Comparison of ENCODE assay signal across 1 cellular context in the genomic region with DNA sequence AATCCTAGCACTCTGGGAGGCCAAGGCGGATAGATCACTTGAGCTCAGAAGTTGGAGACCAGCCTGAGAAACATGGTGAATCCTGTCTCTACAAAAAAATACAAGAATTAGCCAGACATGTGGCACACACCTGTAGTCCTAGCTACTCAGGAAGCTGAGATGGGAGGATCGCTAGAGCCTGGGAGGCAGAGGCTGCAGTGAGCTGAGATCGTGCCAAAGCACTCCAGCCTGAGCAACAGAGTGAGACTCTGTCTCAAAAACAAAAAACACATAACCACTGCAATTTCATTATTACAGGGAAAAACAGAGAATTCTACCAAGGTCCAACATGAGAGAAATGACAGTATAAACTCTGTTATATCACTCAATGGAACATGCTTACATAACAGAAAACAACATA.
A peak's percentile ranks its signal among the peaks of the same experiment; 100 is the strongest.
TF ChIP-seq lines count a peak whose summit lies in the region.

No MANE protein-coding gene starts in this region.

TF ChIP-seq in K562, 482 proteins besides CTCF, POLR2A, EP300 and RAD21:
- TF ChIP-seq MEF2A (IDR thresholded peaks at IDR 0.05; ENCODE audit: control insufficient read depth, low read depth, low read length) (no peak), ZNF316 (IDR thresholded peaks at IDR 0.05) (peak; percentile 25; the same call in 1 of the 2 replicates)
